ENCODE assay signal across 8 cellular contexts in genomic region chr15:72306211-72306785, GRCh38. TPM values are rescaled to one million over a fixed set of nuclear protein-coding genes. Genes with fewer than 3 reads are reported as not detected.
A peak's percentile ranks its signal among the peaks of the same experiment; 100 is the strongest.
DNase-seq lines count a peak whose midpoint lies in the region; ATAC-seq and TF ChIP-seq lines count a peak whose summit lies in the region.

No MANE protein-coding gene starts in this region.

- H3K27ac ChIP-seq in CD8-positive, alpha-beta T cell (ENCODE audit: low read depth, low read length), result no peak overlapping the region
- H3K27ac ChIP-seq in left ventricle myocardium inferior (replicated peaks), result no peak overlapping the region

- DNase-seq in CD8-positive, alpha-beta T cell, result peak; percentile 9 to 65 (median 45)
- DNase-seq in NCI-H146 treated with DMSO at 0.1 percent for 48 hours (lab: John Stamatoyannopoulos, UW; ENCODE audit: unreplicated experiment) (peak; percentile 33), fibroblast of pulmonary artery (ENCODE audit: low read depth) (peak; percentile 77), GM19238 (ENCODE audit: insufficient read length, low spot score) (no peak), left ventricle myocardium inferior (no peak)
- DNase-seq in activated CD8-positive, alpha-beta T cell treated with anti-CD3 and anti-CD28 coated beads for 36 hours, result peak; percentile 65
- peak; percentile 27 for DNase-seq in stimulated activated naive CD8-positive, alpha-beta T cell treated with anti-CD3 and anti-CD28 coated beads, Interleukin-15, Interleukin-2, amounts not matched to agents 100 U/mL and 50 U/mL, for 24 hours

- H3K36me3 Mint-ChIP-seq in CD8-positive, alpha-beta T cell, result peaks cover 6% of the 10 kb centered on the region
- no peaks in the 10 kb centered on the region for H3K36me3 Mint-ChIP-seq in activated CD8-positive, alpha-beta T cell treated with anti-CD3 and anti-CD28 coated beads for 36 hours (ENCODE audit: low read depth)

- H3K9me3 Mint-ChIP-seq in CD8-positive, alpha-beta T cell, result no peaks in the 10 kb centered on the region
- no peaks in the 10 kb centered on the region for H3K9me3 Mint-ChIP-seq in activated CD8-positive, alpha-beta T cell treated with anti-CD3 and anti-CD28 coated beads for 36 hours

- CTCF ChIA-PET in CD8-positive, alpha-beta T cell (lab: Charles Lee), result no interaction called here
- CTCF ChIA-PET in activated CD8-positive, alpha-beta T cell treated with anti-CD3 and anti-CD28 coated beads for 36 hours (lab: Charles Lee), result interaction anchor here (1.1 kb wide), 1 partner anchor 294 kb away, joined by 3 read pairs; no protein-coding TSS in a partner anchor

- H3K27me3 ChIP-seq in CD8-positive, alpha-beta T cell (ENCODE audit: insufficient read depth, low read length), result no peaks in the 10 kb centered on the region
- H3K27me3 ChIP-seq in left ventricle myocardium inferior (ENCODE audit: low read depth), result no peaks in the 10 kb centered on the region

- no peaks in the 10 kb centered on the region for H3K36me3 ChIP-seq in CD8-positive, alpha-beta T cell (ENCODE audit: insufficient read depth, low read length)
- peaks cover 4% of the 10 kb centered on the region for H3K36me3 ChIP-seq in left ventricle myocardium inferior

- H3K27me3 Mint-ChIP-seq in CD8-positive, alpha-beta T cell (ENCODE audit: low read depth), result no peaks in the 10 kb centered on the region
- H3K27me3 Mint-ChIP-seq in activated CD8-positive, alpha-beta T cell treated with anti-CD3 and anti-CD28 coated beads for 36 hours, result no peaks in the 10 kb centered on the region

- H3K4me3 Mint-ChIP-seq in CD8-positive, alpha-beta T cell, result no peak overlapping the region
- no peak overlapping the region for H3K4me3 Mint-ChIP-seq in activated CD8-positive, alpha-beta T cell treated with anti-CD3 and anti-CD28 coated beads for 36 hours

- no peaks in the 10 kb centered on the region for H3K4me1 ChIP-seq in CD8-positive, alpha-beta T cell (ENCODE audit: insufficient read depth, low read length)
- H3K4me1 ChIP-seq in left ventricle myocardium inferior, result no peaks in the 10 kb centered on the region

- H3K9me3 ChIP-seq in CD8-positive, alpha-beta T cell (ENCODE audit: low read length), result no peaks in the 10 kb centered on the region
- no peaks in the 10 kb centered on the region for H3K9me3 ChIP-seq in left ventricle myocardium inferior (replicated peaks)

- peak; percentile 87 for ATAC-seq in CD8-positive, alpha-beta T cell
- ATAC-seq in activated CD8-positive, alpha-beta T cell treated with anti-CD3 and anti-CD28 coated beads for 36 hours, result peak; percentile 85
- ATAC-seq in stimulated activated naive CD8-positive, alpha-beta T cell treated with anti-CD3 and anti-CD28 coated beads, Interleukin-15, Interleukin-2, amounts not matched to agents 100 U/mL and 50 U/mL, for 24 hours, result peak; percentile 55
- ATAC-seq in GM21723 (IDR thresholded peaks at IDR 0.05; ENCODE audit: unreplicated experiment), result no peak

- intact Hi-C loops in CD8-positive, alpha-beta T cell (cut with DNase I, micrococcal nuclease), result no loop called here
- intact Hi-C loops in activated CD8-positive, alpha-beta T cell treated with anti-CD3 and anti-CD28 coated beads for 36 hours (cut with micrococcal nuclease), result no loop called here
- intact Hi-C loops in left ventricle myocardium inferior (cut with micrococcal nuclease), result no loop called here

- H3K27ac Mint-ChIP-seq in CD8-positive, alpha-beta T cell, result peak overlapping the region; percentile 10
- no peak overlapping the region for H3K27ac Mint-ChIP-seq in activated CD8-positive, alpha-beta T cell treated with anti-CD3 and anti-CD28 coated beads for 36 hours

- TF ChIP-seq CTCF in CD8-positive, alpha-beta T cell (IDR thresholded peaks at IDR 0.05), result no peak
- no peak for TF ChIP-seq CTCF in activated CD8-positive, alpha-beta T cell treated with anti-CD3 and anti-CD28 coated beads for 36 hours (IDR thresholded peaks at IDR 0.05)
- TF ChIP-seq CTCF in fibroblast of pulmonary artery (IDR thresholded peaks at IDR 0.05; ENCODE audit: low read length, missing control alignments) (no peak), left ventricle myocardium inferior (IDR thresholded peaks at IDR 0.05; ENCODE audit: borderline replicate concordance) (no peak)

- H3K4me1 Mint-ChIP-seq in CD8-positive, alpha-beta T cell (ENCODE audit: low read depth), result peaks cover 4% of the 10 kb centered on the region
- H3K4me1 Mint-ChIP-seq in activated CD8-positive, alpha-beta T cell treated with anti-CD3 and anti-CD28 coated beads for 36 hours (ENCODE audit: low read depth), result peaks cover 7% of the 10 kb centered on the region

- POLR2A ChIA-PET in CD8-positive, alpha-beta T cell (lab: Charles Lee), result interaction anchor here (1.0 kb wide), 1 partner anchor 69 kb away, joined by 3 read pairs; the partner anchor contains the start of gene HEXA
- POLR2A ChIA-PET in activated CD8-positive, alpha-beta T cell treated with anti-CD3 and anti-CD28 coated beads for 36 hours (lab: Charles Lee), result interaction anchor here (1.0 kb wide), 1 partner anchor 76 kb away, joined by 3 read pairs; no protein-coding TSS in a partner anchor

- no peak overlapping the region for H3K4me3 ChIP-seq in CD8-positive, alpha-beta T cell (ENCODE audit: low read depth, low read length)
- H3K4me3 ChIP-seq in fibroblast of pulmonary artery (replicated peaks; ENCODE audit: low read depth, low read length) (no peak overlapping the region), left ventricle myocardium inferior (no peak overlapping the region)

RNA-seq across cellular contexts. Expression of gene CELF6, which starts 13.7 kb away (rescaled TPM):
- 1 to 10 TPM; 2.4 to 2.7 TPM for total RNA-seq in CD8-positive, alpha-beta T cell
- total RNA-seq in activated CD8-positive, alpha-beta T cell treated with anti-CD3 and anti-CD28 coated beads for 36 hours, result under 1 TPM; 0.18 to 0.20 TPM
- total RNA-seq in left ventricle myocardium inferior, result 1.5 TPM

RNA-seq across cellular contexts. Expression of gene PARP6, which starts 33.9 kb away (rescaled TPM):
- 100 to 1,000 TPM; 133 to 137 TPM for total RNA-seq in CD8-positive, alpha-beta T cell
- total RNA-seq in activated CD8-positive, alpha-beta T cell treated with anti-CD3 and anti-CD28 coated beads for 36 hours, result 10 to 100 TPM; 48.7 to 50.1 TPM
- total RNA-seq in left ventricle myocardium inferior, result 43.6 TPM

Comparison
In these comparisons a context has a peak if more than half of its experiments do, and no peak if none do; other contexts are left out.
1. DNase-seq: peak in CD8-positive, alpha-beta T cell (7 of 7), NCI-H146 treated with DMSO at 0.1 percent for 48 hours (single experiment), activated CD8-positive, alpha-beta T cell treated with anti-CD3 and anti-CD28 coated beads for 36 hours (single experiment), fibroblast of pulmonary artery (single experiment) and stimulated activated naive CD8-positive, alpha-beta T cell treated with anti-CD3 and anti-CD28 coated beads, Interleukin-15, Interleukin-2, amounts not matched to agents 100 U/mL and 50 U/mL, for 24 hours (single experiment); none in GM19238 (single experiment) and left ventricle myocardium inferior (single experiment).